ENCODE assay signal across 31 cellular contexts in the genomic region with DNA sequence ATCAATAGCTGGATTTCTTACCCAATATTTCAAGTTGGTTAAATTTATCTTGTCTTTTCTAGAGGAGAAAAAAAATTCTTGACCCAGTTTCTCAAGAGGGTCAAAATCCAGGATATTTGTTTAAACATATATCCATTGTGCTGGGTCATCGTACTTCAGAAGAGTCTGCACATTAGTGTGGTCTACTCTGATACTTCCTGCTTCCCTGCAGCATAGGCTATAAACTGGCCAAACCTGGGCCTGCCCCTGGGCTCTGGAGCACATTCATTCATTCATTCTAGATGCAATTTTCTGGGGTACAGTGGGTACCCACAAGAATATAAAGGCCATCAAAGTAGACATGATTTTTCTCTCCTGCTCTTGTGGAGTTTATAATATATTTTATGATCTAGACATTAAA.
DNase-seq lines count a peak whose midpoint lies in the region; ATAC-seq and FAIRE-seq lines count a peak whose summit lies in the region.
"Had no signal": no experiment of that assay in that cellular context is flagged by ENCODE, and none has a peak within 500 bp of the region (broad histone marks: within the 10 kb centered on the region; RNA-seq: fewer than 3 reads in every experiment).

No MANE protein-coding gene starts in this region.

- H3K4me1 ChIP-seq in mesenchymal stem cell (ENCODE audit: control insufficient read depth, insufficient read depth, low read depth, low read length): no peaks in the 10 kb centered on the region
- H3K4me1 ChIP-seq: left lung, testis had no signal

- no peak overlapping the region for H3K14ac ChIP-seq in mesenchymal stem cell (ENCODE audit: low read length in 2 of 2)

- no peak overlapping the region for H2BK12ac ChIP-seq in mesenchymal stem cell (ENCODE audit: low read length in 2 of 2)

- no peak overlapping the region for H3K23ac ChIP-seq in mesenchymal stem cell (ENCODE audit: low read length in 2 of 2)

- H3K4me2 ChIP-seq in mesenchymal stem cell (ENCODE audit: low read length, poor library complexity, severe bottlenecking): no peak overlapping the region
- H3K4me2 ChIP-seq: PC-9, smooth muscle cell had no signal

- H3K27me3 ChIP-seq in mesenchymal stem cell (ENCODE audit: control insufficient read depth in 1 of 2, insufficient read depth in 1 of 2, low read length in 2 of 2): no peaks in the 10 kb centered on the region
- H3K27me3 ChIP-seq: left lung, neutrophil, testis had no signal

- WGBS in mesenchymal stem cell: 30% methylated on average over 1 of the region's 1 CpG

- H4K8ac ChIP-seq in mesenchymal stem cell (ENCODE audit: low read length): peak overlapping the region; percentile 75

- H4K91ac ChIP-seq in mesenchymal stem cell (ENCODE audit: low read length): no peak overlapping the region

- H2BK5ac ChIP-seq in mesenchymal stem cell (ENCODE audit: low read depth, low read length, poor library complexity, severe bottlenecking): no peak overlapping the region

- H2BK120ac ChIP-seq in mesenchymal stem cell (ENCODE audit: low read depth, low read length): no peak overlapping the region

- H3K79me1 ChIP-seq in mesenchymal stem cell (replicated peaks; ENCODE audit: low read length, poor library complexity, severe bottlenecking): no peaks in the 10 kb centered on the region

- FAIRE-seq in HTR-8/SVneo (lab: Jason Lieb, UNC): no peak

- H3K4me3 ChIP-seq in mesenchymal stem cell (ENCODE audit: insufficient read depth in 1 of 2, low read depth in 1 of 2, low read length in 2 of 2): no peak overlapping the region
- H3K4me3 ChIP-seq: left lung, PC-9, SK-N-MC, smooth muscle cell, testis had no signal

- no peak overlapping the region for H3K9ac ChIP-seq in mesenchymal stem cell (ENCODE audit: low read length)

- H2AK5ac ChIP-seq in mesenchymal stem cell (ENCODE audit: low read length, severe bottlenecking): no peak overlapping the region

- H3K9me3 ChIP-seq in mesenchymal stem cell (ENCODE audit: control insufficient read depth, low read length): no peaks in the 10 kb centered on the region
- H3K9me3 ChIP-seq: left lung, neutrophil, testis had no signal

- DNase-seq in DMS53 treated with DMSO at 0.1 percent for 48 hours (lab: John Stamatoyannopoulos, UW; ENCODE audit: unreplicated experiment) (peak; percentile 77), NCI-H69 (lab: John Stamatoyannopoulos, UW) (peak; percentile 59), mesenchymal stem cell (no peak), HTR-8/SVneo (ENCODE audit: insufficient read length, low spot score) (no peak), DMS153 treated with DMSO at 0.1 percent for 48 hours (lab: John Stamatoyannopoulos, UW; ENCODE audit: unreplicated experiment) (no peak)
- DNase-seq: activated CD4-positive, alpha-beta memory T cell treated with anti-CD3 and anti-CD28 coated beads, Interleukin-2, amount 10 ng/mL, durations not matched to agents 7 days and 5 days; activated CD4-positive, CD25-positive, alpha-beta regulatory T cell treated with anti-CD3 and anti-CD28 coated beads, Interleukin-2, amount 50 U/mL, for 72 hours; activated CD8-positive, alpha-beta memory T cell treated with anti-CD3 and anti-CD28 coated beads, Interleukin-2, amount 50 U/mL, for 4 hours; activated naive CD4-positive, alpha-beta T cell; caudate nucleus; CD8-positive, alpha-beta memory T cell; cortex of kidney; DMS 273 treated with DMSO at 0.1 percent for 48 hours; effector memory CD8-positive, alpha-beta T cell; glutamatergic neuron; left lung; naive B cell; NCI-H1105; NCI-H187 treated with DMSO at 0.1 percent for 48 hours; NCI-H524; PC-9; posterior cingulate gyrus; right cardiac atrium; stimulated activated CD4-positive, alpha-beta T cell treated with anti-CD3 and anti-CD28 coated beads, Interleukin-1b, Interleukin-23, amount 100 ng/mL, for 48 hours; testis had no signal

- no peak overlapping the region for H3K4ac ChIP-seq in mesenchymal stem cell (ENCODE audit: low read depth in 1 of 2, low read length in 2 of 2)

- no peak overlapping the region for H2BK15ac ChIP-seq in mesenchymal stem cell (ENCODE audit: low read depth, poor library complexity, severe bottlenecking)

- H3K27ac ChIP-seq in mesenchymal stem cell (ENCODE audit: low read length, poor library complexity, severe bottlenecking): no peak overlapping the region
- H3K27ac ChIP-seq: left lung, neutrophil, PC-9, SK-N-MC, testis had no signal

- ATAC-seq in HG02798 (IDR thresholded peaks at IDR 0.05; ENCODE audit: poor library complexity, unreplicated experiment) (peak; percentile 36), GM21515 (IDR thresholded peaks at IDR 0.05; ENCODE audit: unreplicated experiment) (no peak)
- ATAC-seq: effector memory CD8-positive, alpha-beta T cell; HCT116; left lung; right cardiac atrium had no signal

- H3K36me3 ChIP-seq in mesenchymal stem cell (ENCODE audit: control insufficient read depth in 1 of 2, insufficient read depth in 2 of 2, low read depth in 1 of 2, low read length in 2 of 2): no peaks in the 10 kb centered on the region
- H3K36me3 ChIP-seq: left lung, neutrophil had no signal

- H2AFZ ChIP-seq in mesenchymal stem cell (ENCODE audit: low read depth, low read length): no peak overlapping the region
- H2AFZ ChIP-seq: PC-9 had no signal

- H3K18ac ChIP-seq in mesenchymal stem cell (ENCODE audit: low read depth in 1 of 2, low read length in 2 of 2): no peak overlapping the region

Comparison
In these comparisons a context has a peak if more than half of its experiments do, and no peak if none do; other contexts are left out.
1. DNase-seq: peak in DMS53 treated with DMSO at 0.1 percent for 48 hours (single experiment) and NCI-H69 (single experiment); none in mesenchymal stem cell (single experiment), HTR-8/SVneo (single experiment) and DMS153 treated with DMSO at 0.1 percent for 48 hours (single experiment).